Comparison of ENCODE assay signal across 27 cellular contexts in genomic region chr16:51596247-51596646, GRCh38.
"Had no signal": no experiment of that assay in that cellular context is flagged by ENCODE, and none has a peak within 500 bp of the region (broad histone marks: within the 10 kb centered on the region; RNA-seq: fewer than 3 reads in every experiment).

No MANE protein-coding gene starts in this region.

- FAIRE-seq: urothelium cell line had no signal

- H3K9ac ChIP-seq: neural progenitor cell, parathyroid adenoma had no signal

- ATAC-seq: natural killer cell; sciatic nerve; stimulated activated naive B cell treated with anti-CD40 and anti-IgM and Interleukin-4, amounts not matched to agents 10 μg/mL and 1 μg/mL and 100 μg/mL, for 72 hours; stimulated activated naive CD8-positive, alpha-beta T cell treated with anti-CD3 and anti-CD28 coated beads, Interleukin-15, Interleukin-2, amounts not matched to agents 100 U/mL and 50 U/mL, for 24 hours; upper lobe of right lung had no signal

- H3K9me3 ChIP-seq: neutrophil, right atrium auricular region, stomach, thoracic aorta, tibial artery, upper lobe of right lung had no signal

- H3K4me2 ChIP-seq: hepatocyte, neural progenitor cell had no signal

- H2AFZ ChIP-seq: hepatocyte, neural progenitor cell, parathyroid adenoma had no signal

- H3K4me1 ChIP-seq: left ventricle myocardium inferior, parathyroid adenoma, right atrium auricular region, tibial artery, upper lobe of right lung had no signal

- H3K27me3 ChIP-seq: hepatocyte, neural progenitor cell, neutrophil, right atrium auricular region, stomach, tibial artery, upper lobe of right lung had no signal

- DNase-seq: islet precursor cell; left ventricle myocardium inferior; mesendoderm; naive B cell; natural killer cell; nephron progenitor cell; occipital lobe; stimulated activated CD4-positive, alpha-beta T cell treated with anti-CD3 and anti-CD28 coated beads, Interleukin-12 subunit alpha, Interleukin-12 subunit beta, amount 100 ng/mL, for 4 hours; stimulated activated CD4-positive, alpha-beta T cell treated with anti-CD3 and anti-CD28 coated beads, Interleukin-15, amount 100 ng/mL, for 24 hours; stimulated activated CD4-positive, alpha-beta T cell treated with anti-CD3 and anti-CD28 coated beads, Interleukin-2, amount 100 ng/mL, for 24 hours; stimulated activated CD4-positive, alpha-beta T cell treated with anti-CD3 and anti-CD28 coated beads, Interleukin-4, amount 100 ng/mL, for 1 hour; stimulated activated naive B cell treated with anti-CD40 and anti-IgM and Interleukin-4, amounts not matched to agents 10 μg/mL and 1 μg/mL and 100 μg/mL, for 72 hours; stimulated activated naive CD8-positive, alpha-beta T cell treated with anti-CD3 and anti-CD28 coated beads, Interleukin-15, Interleukin-2, amounts not matched to agents 100 U/mL and 50 U/mL, for 24 hours; stomach; tibial artery; trophoblast cell; upper lobe of right lung had no signal

- H3K27ac ChIP-seq: hepatocyte, left ventricle myocardium inferior, neural progenitor cell, neutrophil, parathyroid adenoma, right atrium auricular region, skin epidermis, stomach, thoracic aorta, tibial artery, upper lobe of right lung had no signal

- H3K4me3 ChIP-seq: hepatocyte, left ventricle myocardium inferior, lung, neural progenitor cell, right atrium auricular region, skin epidermis, stomach, thoracic aorta, tibial artery, upper lobe of right lung had no signal

- H3K36me3 ChIP-seq: left ventricle myocardium inferior, neural progenitor cell, neutrophil, right atrium auricular region, stomach, thoracic aorta, tibial artery, upper lobe of right lung had no signal
